In genomic region chr5:176837707-176838115, GRCh38 we compare ENCODE assay signal across 8 cellular contexts. TPM values are rescaled to one million over a fixed set of nuclear protein-coding genes. Genes with fewer than 3 reads are reported as not detected.
A peak's percentile ranks its signal among the peaks of the same experiment; 100 is the strongest.
DNase-seq lines count a peak whose midpoint lies in the region; ATAC-seq lines count a peak whose summit lies in the region.

No MANE protein-coding gene starts in this region.

- intact Hi-C loops in cardiac septum (cut with DNase I): loop anchor here (10.0 kb wide), 1 partner anchor 183 kb away; no protein-coding TSS in a partner anchor

- peak; percentile 63 for ATAC-seq in GM21423 (IDR thresholded peaks at IDR 0.05; ENCODE audit: unreplicated experiment)
- no peak for ATAC-seq in HG03280 (IDR thresholded peaks at IDR 0.05; ENCODE audit: unreplicated experiment)

- DNase-seq in SK-MEL-5 (ENCODE audit: low read depth, low spot score) (peak; percentile 80), cardiac septum (ENCODE audit: low spot score) (peak; percentile 89), putamen (ENCODE audit: low spot score) (peak; percentile 58), NCI-H345 treated with DMSO at 0.1 percent for 48 hours (lab: John Stamatoyannopoulos, UW; ENCODE audit: unreplicated experiment) (no peak), COLO668 (lab: John Stamatoyannopoulos, UW; ENCODE audit: unreplicated experiment) (no peak)
- DNase-seq in activated naive CD4-positive, alpha-beta T cell treated with anti-CD3 and anti-CD28 coated beads, Interleukin-2, amount 50 U/mL, for 16 hours: peak; percentile 75

- in situ Hi-C loops in SK-MEL-5 (cut with HindIII; ENCODE audit: low pct_unique_long_range_greater_than_20kb, low sequenced_read_pairs): no loop called here

RNA-seq across cellular contexts. Expression of gene UNC5A, which starts 27.4 kb away (rescaled TPM):
- 0.08 TPM in 1 of 2 replicates, not detected in the other for total RNA-seq in SK-MEL-5 (2014; rRNA removed; shearing (Covaris generic))
- 0.10 TPM in 1 of 2 replicates, not detected in the other for polyA plus RNA-seq in SK-MEL-5 (2015; cell fraction: cytosol; rRNA removed)
- polyA plus RNA-seq in SK-MEL-5 (2015; cell fraction: nucleus; rRNA removed): not detected in 2 replicates
- 0.05 TPM for total RNA-seq in cardiac septum

Comparison
In these comparisons a context has a peak if more than half of its experiments do, and no peak if none do; other contexts are left out.
1. DNase-seq: peak in SK-MEL-5 (single experiment), activated naive CD4-positive, alpha-beta T cell treated with anti-CD3 and anti-CD28 coated beads, Interleukin-2, amount 50 U/mL, for 16 hours (single experiment), cardiac septum (single experiment) and putamen (single experiment); none in NCI-H345 treated with DMSO at 0.1 percent for 48 hours (single experiment) and COLO668 (single experiment).